ENCODE assay signal across 17 cellular contexts in the genomic region with DNA sequence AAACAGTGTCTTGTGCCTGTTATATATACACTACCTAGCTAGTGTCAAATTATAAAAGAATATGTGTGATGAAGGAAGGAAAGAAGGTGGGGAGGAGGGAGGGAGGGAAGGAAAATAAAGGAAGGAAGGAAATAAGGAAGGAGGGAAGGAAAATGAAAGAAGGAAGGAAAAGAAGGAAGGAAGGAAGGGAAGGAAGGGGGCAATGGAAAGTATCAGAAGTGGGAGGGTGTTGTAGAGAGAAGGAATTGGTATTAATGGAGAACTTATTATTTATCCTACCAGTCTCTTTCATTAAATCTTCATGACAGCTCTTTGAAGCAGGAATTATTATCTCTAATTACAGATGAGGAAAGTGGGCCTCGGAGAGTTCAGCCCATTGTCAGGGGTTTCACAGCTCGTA.
"Had no signal": no experiment of that assay in that cellular context is flagged by ENCODE, and none has a peak within 500 bp of the region (broad histone marks: within the 10 kb centered on the region; RNA-seq: fewer than 3 reads in every experiment).

No MANE protein-coding gene starts in this region.

- DNase-seq: IMR-90, Kasumi-1, MM.1S, NCI-H1092 treated with DMSO at 0.1 percent for 48 hours, NCI-H1436, NCI-H1694 treated with DMSO at 0.1 percent for 48 hours, NCI-H2081, NCI-H2107, NCI-H2227 treated with DMSO at 0.1 percent for 48 hours, NCI-H526 treated with DMSO at 0.1 percent for 48 hours, Right ventricle myocardium superior, RPMI8226, SIG-M5 had no signal

- H3K27ac ChIP-seq: KMS-11, SJSA1, SK-N-MC had no signal

- H3K36me3 ChIP-seq: SJSA1 had no signal

- H3K27me3 ChIP-seq: SJSA1 had no signal

- H3K4me2 ChIP-seq: KMS-11 had no signal

- H3K9me3 ChIP-seq: SJSA1 had no signal

- FAIRE-seq: RCC 7860 had no signal

- H3K4me3 ChIP-seq: SJSA1, SK-N-MC had no signal

- H3K9ac ChIP-seq: KMS-11 had no signal
